9 cellular contexts compared by ENCODE assay signal in genomic region chr12:6062427-6063378, GRCh38.
A peak's percentile ranks its signal among the peaks of the same experiment; 100 is the strongest.
DNase-seq lines count a peak whose midpoint lies in the region; ATAC-seq and TF ChIP-seq lines count a peak whose summit lies in the region.
"Had no signal": no experiment of that assay in that cellular context is flagged by ENCODE, and none has a peak within 500 bp of the region (broad histone marks: within the 10 kb centered on the region; RNA-seq: fewer than 3 reads in every experiment).

No MANE protein-coding gene starts in this region.

- peak; percentile 71 for ATAC-seq in activated B cell treated with CpG ODN at 0.5 μM for 24 hours (ENCODE audit: low read depth)
- ATAC-seq in left lobe of liver, result peak; percentile 69
- ATAC-seq in GM18867 (IDR thresholded peaks at IDR 0.05; ENCODE audit: unreplicated experiment), result no peak
- ATAC-seq in HG02884 (IDR thresholded peaks at IDR 0.05; ENCODE audit: unreplicated experiment), result no peak

- TF ChIP-seq CTCF in GM12864 (IDR thresholded peaks at IDR 0.05; ENCODE audit: low read depth, low read length, missing control alignments), result peak; percentile 97
- TF ChIP-seq CTCF in activated B cell treated with CpG ODN at 0.5 μM for 24 hours (IDR thresholded peaks at IDR 0.05), result no peak

- H3K4me3 Mint-ChIP-seq in activated B cell treated with CpG ODN at 0.5 μM for 24 hours, result no peak overlapping the region
- H3K4me3 Mint-ChIP-seq: activated naive CD8-positive, alpha-beta T cell had no signal

- no peak overlapping the region for H3K4me3 ChIP-seq in GM12864 (ENCODE audit: low read depth, low read length)

- intact Hi-C loops in activated B cell treated with CpG ODN at 0.5 μM for 24 hours (cut with micrococcal nuclease), result loop anchor here (1.0 kb wide), 2 partner anchors 216 to 223 kb away; no protein-coding TSS in a partner anchor

- no peaks in the 10 kb centered on the region for H3K9me3 Mint-ChIP-seq in activated B cell treated with CpG ODN at 0.5 μM for 24 hours

- H3K27ac Mint-ChIP-seq in activated B cell treated with CpG ODN at 0.5 μM for 24 hours, result no peak overlapping the region
- H3K27ac Mint-ChIP-seq: activated naive CD8-positive, alpha-beta T cell had no signal

- H3K27me3 Mint-ChIP-seq in activated B cell treated with CpG ODN at 0.5 μM for 24 hours, result peaks cover 23% of the 10 kb centered on the region

- DNase-seq in GM12864 (ENCODE audit: low read depth) (no peak), LoVo (ENCODE audit: low spot score) (peak; percentile 60), activated B cell treated with CpG ODN at 0.5 μM for 24 hours (peak; percentile 41), cerebellar cortex (ENCODE audit: low spot score) (peak; percentile 29), left lobe of liver (ENCODE audit: low spot score) (peak; percentile 64)
- DNase-seq in stimulated activated CD4-positive, alpha-beta T cell treated with anti-CD3 and anti-CD28 coated beads, TNF-alpha, amount 100 ng/mL, for 48 hours (ENCODE audit: low read depth in 3 of 3), result peak; percentile 24 to 43 (median 25)

- H3K36me3 Mint-ChIP-seq in activated B cell treated with CpG ODN at 0.5 μM for 24 hours (ENCODE audit: low read depth), result no peaks in the 10 kb centered on the region
- H3K36me3 Mint-ChIP-seq: activated naive CD8-positive, alpha-beta T cell had no signal

- POLR2A ChIA-PET in activated B cell treated with CpG ODN at 0.5 μM for 24 hours (lab: Charles Lee), result no interaction called here

- CTCF ChIA-PET in activated B cell treated with CpG ODN at 0.5 μM for 24 hours (lab: Charles Lee), result no interaction called here

- H3K4me1 Mint-ChIP-seq in activated B cell treated with CpG ODN at 0.5 μM for 24 hours, result no peaks in the 10 kb centered on the region

Comparison
In these comparisons a context has a peak if more than half of its experiments do, and no peak if none do; other contexts are left out.
1. ATAC-seq: peak in activated B cell treated with CpG ODN at 0.5 μM for 24 hours (single experiment) and left lobe of liver (single experiment); none in GM18867 (single experiment) and HG02884 (single experiment).